8 cellular contexts compared by ENCODE assay signal in the genomic region with DNA sequence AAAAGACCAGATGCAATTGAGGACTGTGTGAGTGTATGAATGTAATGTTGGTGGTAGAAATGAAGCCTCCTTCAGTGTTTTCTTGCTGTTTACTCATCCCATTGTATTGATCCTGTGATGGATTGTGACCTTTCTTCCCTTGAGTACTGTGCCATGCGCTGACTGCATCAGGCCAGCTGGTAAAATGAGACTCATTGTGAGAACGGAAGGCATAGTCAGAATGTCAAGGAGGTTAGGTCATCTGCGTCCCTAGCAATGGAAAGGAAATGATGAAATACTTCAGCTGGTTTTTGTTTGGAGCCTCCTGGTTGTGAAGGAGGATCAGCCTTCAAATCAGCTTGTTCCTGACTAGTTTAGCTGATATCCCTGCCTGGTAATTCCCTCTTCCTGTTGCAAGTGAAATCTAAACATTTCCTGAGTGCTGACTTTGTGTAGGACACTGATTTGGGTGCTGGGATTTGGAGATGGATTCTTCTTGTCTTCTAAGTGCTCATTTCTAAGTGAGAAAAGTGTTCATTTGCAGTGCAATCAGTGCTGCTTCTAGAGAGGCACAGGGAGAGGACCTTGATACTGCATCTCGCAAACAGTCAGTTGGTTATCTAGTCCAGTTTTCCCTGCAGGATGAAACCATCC. TPM values are rescaled to one million over a fixed set of nuclear protein-coding genes. Genes with fewer than 3 reads are reported as not detected.
DNase-seq lines count a peak whose midpoint lies in the region; ATAC-seq, FAIRE-seq and TF ChIP-seq lines count a peak whose summit lies in the region.

No MANE protein-coding gene starts in this region.

- H4K20me1 ChIP-seq in GM12878 (ENCODE audit: control insufficient read depth, insufficient read depth) = no peaks in the 10 kb centered on the region

- SMC1A ChIA-PET in GM12878 (lab: Charles Lee; ENCODE audit: uncharacterized antibody, unreplicated experiment) = interaction anchor here (1.5 kb wide), 1 partner anchor 120 kb away, joined by 3 read pairs; no protein-coding TSS in a partner anchor

- CTCF ChIA-PET in GM12878 (lab: Yijun Ruan, JAX) = interaction anchor here (1.6 kb wide), 1 partner anchor 12 kb away, joined by 5 read pairs; no protein-coding TSS in a partner anchor

- no peak overlapping the region for H3K4me2 ChIP-seq in GM12878 (ENCODE audit: control insufficient read depth, insufficient read depth)

- ATAC-seq in GM12878 = peak; percentile 48; the same call in 2 of the 3 replicates

- no peak overlapping the region for H2AFZ ChIP-seq in GM12878 (ENCODE audit: control insufficient read depth, low read depth, low read length)

- WGBS in GM12878 (ENCODE audit: insufficient coverage, insufficient replicate concordance, low lambda C conversion rate, missing lambda C conversion rate) = 30% methylated on average over 4 of the region's 4 CpGs

- H3K27ac Mint-ChIP-seq in activated CD4-positive, alpha-beta T cell treated with anti-CD3 and anti-CD28 coated beads, Interleukin-2, amount 10 ng/mL, durations not matched to agents 24 days and 14 days = peak overlapping the region; percentile 89

- H3K27me3 Mint-ChIP-seq in activated CD4-positive, alpha-beta T cell treated with anti-CD3 and anti-CD28 coated beads, Interleukin-2, amount 10 ng/mL, durations not matched to agents 24 days and 14 days = no peaks in the 10 kb centered on the region

- H3K36me3 ChIP-seq in GM12878 (ENCODE audit: control insufficient read depth in 2 of 2, insufficient read depth in 2 of 2, low read length in 1 of 2) = no peaks in the 10 kb centered on the region

- TF ChIP-seq POLR2A in GM12878 (IDR thresholded peaks at IDR 0.05; ENCODE audit: low read depth, low read length) = no peak

- intact Hi-C loops in activated CD4-positive, alpha-beta T cell treated with anti-CD3 and anti-CD28 coated beads, Interleukin-2, amount 10 ng/mL, durations not matched to agents 24 days and 14 days (cut with micrococcal nuclease) = loop anchor here (1.0 to 2.0 kb wide), 5 partner anchors 13 to 312 kb away; a partner anchor contains a TSS
- intact Hi-C loops in GM12878 (cut with micrococcal nuclease; ENCODE audit: unreplicated experiment) = no loop called here

- no peaks in the 10 kb centered on the region for H3K79me2 ChIP-seq in GM12878 (ENCODE audit: control insufficient read depth, insufficient read depth, low read length)

- no peaks in the 10 kb centered on the region for H3K27me3 ChIP-seq in GM12878 (replicated peaks in 1 of 2; ENCODE audit: control insufficient read depth in 2 of 2, insufficient read depth in 2 of 2, low read length in 1 of 2)

- no peak for TF ChIP-seq RAD21 in GM12878 (IDR thresholded peaks at IDR 0.05; ENCODE audit: insufficient read depth, low read depth, low read length)

- RAD21 ChIA-PET in GM12878 (lab: Charles Lee; ENCODE audit: unreplicated experiment) = interaction anchor here (0.7 kb wide), 1 partner anchor 234 kb away, joined by 3 read pairs; no protein-coding TSS in a partner anchor

- DNase-seq in activated CD4-positive, alpha-beta T cell treated with anti-CD3 and anti-CD28 coated beads, Interleukin-2, amount 10 ng/mL, durations not matched to agents 24 days and 14 days = peak; percentile 83
- DNase-seq in activated CD4-positive, alpha-beta T cell treated with anti-CD3 and anti-CD28 coated beads for 4 hours = no peak
- DNase-seq in NCI-H748 treated with DMSO at 0.1 percent for 48 hours (lab: John Stamatoyannopoulos, UW) = peak; percentile 95
- no peak for DNase-seq in GM12878 (ENCODE audit: low read depth, low spot score)
- peak; percentile 63 to 100 for DNase-seq in lung microvascular endothelial cell (ENCODE audit: low read depth in 2 of 2)
- no peak for DNase-seq in NCI-H82 (lab: John Stamatoyannopoulos, UW)
- no peak for DNase-seq in cerebellar cortex (ENCODE audit: low spot score)
- no peak for DNase-seq in NAMALWA (ENCODE audit: low spot score)

- peak overlapping the region; percentile 32 for H3K4me3 Mint-ChIP-seq in activated CD4-positive, alpha-beta T cell treated with anti-CD3 and anti-CD28 coated beads, Interleukin-2, amount 10 ng/mL, durations not matched to agents 24 days and 14 days

- POLR2A ChIA-PET in GM12878 (lab: Charles Lee) = no interaction called here

- no peak for TF ChIP-seq EP300 in GM12878 (IDR thresholded peaks at IDR 0.05; ENCODE audit: borderline replicate concordance in 1 of 2, control insufficient read depth in 1 of 2, low read depth in 2 of 2, low read length in 2 of 2)

- no peak overlapping the region for H3K4me3 ChIP-seq in GM12878

- no peak for TF ChIP-seq CTCF in GM12878 (IDR thresholded peaks at IDR 0.05 in 2 of 3, conservative IDR thresholded peaks at IDR 0.05 in 1 of 3; ENCODE audit: control insufficient read depth in 2 of 3, extremely low read depth in 1 of 3, insufficient read depth in 1 of 3, low read depth in 3 of 3, low read length in 3 of 3)

- in situ Hi-C loops in GM12878 (cut with MboI) = no loop called here

- no peak for FAIRE-seq in GM12878 (lab: Jason Lieb, UNC)

- peaks cover 46% of the 10 kb centered on the region for H3K36me3 Mint-ChIP-seq in activated CD4-positive, alpha-beta T cell treated with anti-CD3 and anti-CD28 coated beads, Interleukin-2, amount 10 ng/mL, durations not matched to agents 24 days and 14 days (ENCODE audit: low read depth)

- H3K27ac ChIP-seq in GM12878 (ENCODE audit: control insufficient read depth, insufficient read depth) = no peak overlapping the region

- BruUV-seq in GM12878 (replicated peaks; lab: Mats Ljungman, UMichigan) = no TSS peak

- no peaks in the 10 kb centered on the region for H3K9me3 ChIP-seq in GM12878 (replicated peaks; ENCODE audit: control insufficient read depth, insufficient read depth, low read length)

- peaks cover 13% of the 10 kb centered on the region for H3K9me3 Mint-ChIP-seq in activated CD4-positive, alpha-beta T cell treated with anti-CD3 and anti-CD28 coated beads, Interleukin-2, amount 10 ng/mL, durations not matched to agents 24 days and 14 days

- no peaks in the 10 kb centered on the region for H3K4me1 ChIP-seq in GM12878 (ENCODE audit: control insufficient read depth, insufficient read depth, low read length)

- peaks cover 48% of the 10 kb centered on the region for H3K4me1 Mint-ChIP-seq in activated CD4-positive, alpha-beta T cell treated with anti-CD3 and anti-CD28 coated beads, Interleukin-2, amount 10 ng/mL, durations not matched to agents 24 days and 14 days

- no peak overlapping the region for H3K9ac ChIP-seq in GM12878 (ENCODE audit: control insufficient read depth, insufficient read depth, low read length)

TF ChIP-seq in GM12878, 131 proteins besides CTCF, POLR2A, EP300 and RAD21:
- TF ChIP-seq ZBED1 (IDR thresholded peaks at IDR 0.05; ENCODE audit: borderline replicate concordance) (no peak), BHLHE40 (IDR thresholded peaks at IDR 0.05; ENCODE audit: borderline replicate concordance in 1 of 2, low read depth in 2 of 2, low read length in 1 of 2) (no peak), ETV6 (conservative IDR thresholded peaks at IDR 0.05 in 1 of 2, IDR thresholded peaks at IDR 0.05 in 1 of 2; ENCODE audit: borderline replicate concordance in 1 of 2, low read depth in 1 of 2) (0 out of 4 replicates have a peak, but pooled peaks of 1 of the 2 experiments have one; percentile 23), GABPA (IDR thresholded peaks at IDR 0.05; ENCODE audit: low read depth) (peak; percentile 34; the same call in 1 of the 2 replicates), JUNB (IDR thresholded peaks at IDR 0.05) (peak; percentile 43)

RNA-seq across cellular contexts. Expression of a gene that starts 35.5 kb away (rescaled TPM):
- total RNA-seq in activated CD4-positive, alpha-beta T cell treated with anti-CD3 and anti-CD28 coated beads, Interleukin-2, amount 10 ng/mL, durations not matched to agents 24 days and 14 days = 148 and 150 TPM in 2 replicates
- total RNA-seq in GM12878 (2013; cell fraction: nucleolus; rRNA removed) = not detected in 2 replicates
- total RNA-seq in GM12878 (2014; rRNA removed) (not detected in 2 replicates), GM12878 (2014; rRNA removed; fragmentation: Illumina TruSeq; extraction: Trizol) (not detected in 2 replicates), GM12878 (2021) (0.11 and 0.15 TPM in 2 replicates), lung microvascular endothelial cell (not detected in 2 replicates)
- polyA plus RNA-seq in GM12878 (2011; ENCODE audit: low read depth) = not detected
- polyA plus RNA-seq in GM12878 (2011; rRNA removed) (0.04 and 0.10 TPM in 2 replicates), GM12878 (2014; fragmentation: Illumina TruSeq; extraction: Trizol) (not detected in 2 replicates), GM12878 (2014; fragmentation: Nextera tagmentation; extraction: Ambion mirVana) (under 1 TPM in 1 of 2 experiments, not detected in 1; 0.29 TPM), GM12878 (2014; rRNA removed) (not detected in 2 replicates), GM12878 (2016; fragmentation: Nextera tagmentation; extraction: Ambion mirVana) (not detected)
- polyA plus RNA-seq in GM12878 (2011; cell fraction: cytosol; rRNA removed) = 0.03 and 0.04 TPM in 2 replicates
- polyA plus RNA-seq in GM12878 (2011; cell fraction: nucleus; rRNA removed) = 0.09 TPM in 1 of 2 replicates, not detected in the other
- not detected in 2 replicates for polyA plus RNA-seq in GM12878 (2012)
- polyA minus RNA-seq in GM12878 (2011; rRNA and poly(A)+ RNA removed) = 0.22 TPM in 1 of 2 replicates, not detected in the other
- not detected in 2 replicates for polyA minus RNA-seq in GM12878 (2011; cell fraction: cytosol; rRNA and poly(A)+ RNA removed)
- polyA minus RNA-seq in GM12878 (2011; cell fraction: nucleus; rRNA and poly(A)+ RNA removed) = not detected in 2 replicates

Comparison
In these comparisons a context has a peak if more than half of its experiments do, and no peak if none do; other contexts are left out.
1. DNase-seq: peak in activated CD4-positive, alpha-beta T cell treated with anti-CD3 and anti-CD28 coated beads, Interleukin-2, amount 10 ng/mL, durations not matched to agents 24 days and 14 days (single experiment), NCI-H748 treated with DMSO at 0.1 percent for 48 hours (single experiment) and lung microvascular endothelial cell (2 of 2); none in activated CD4-positive, alpha-beta T cell treated with anti-CD3 and anti-CD28 coated beads for 4 hours (0 of 2), GM12878 (single experiment), NCI-H82 (single experiment), cerebellar cortex (single experiment) and NAMALWA (single experiment).
2. RNA of a gene that starts 35.5 kb away (total RNA-seq): 148 to 150 TPM in activated CD4-positive, alpha-beta T cell treated with anti-CD3 and anti-CD28 coated beads, Interleukin-2, amount 10 ng/mL, durations not matched to agents 24 days and 14 days; 0.11 to 0.15 TPM in GM12878 and not detected in lung microvascular endothelial cell; every median in the first group is over 100 times any median in the second.